35 cellular contexts compared by ENCODE assay signal in genomic region chr17:49918591-49918990, GRCh38. TPM values are rescaled to one million over a fixed set of nuclear protein-coding genes. Genes with fewer than 3 reads are reported as not detected.
"Had no signal": no experiment of that assay in that cellular context is flagged by ENCODE, and none has a peak within 500 bp of the region (broad histone marks: within the 10 kb centered on the region; RNA-seq: fewer than 3 reads in every experiment).

No MANE protein-coding gene starts in this region.

- DNase-seq: activated B cell treated with CpG ODN at 0.5 μM for 24 hours; activated CD4-positive, alpha-beta memory T cell treated with anti-CD3 and anti-CD28 coated beads for 36 hours; activated CD4-positive, alpha-beta T cell treated with anti-CD3 and anti-CD28 coated beads for 4 hours; activated CD4-positive, alpha-beta T cell treated with anti-CD3 and anti-CD28 coated beads, Interleukin-2, amount 10 ng/mL, durations not matched to agents 24 days and 14 days; activated CD4-positive, alpha-beta T cell treated with anti-CD3 and anti-CD28 coated beads, Interleukin-2, amount 50 U/mL, for 1 hour; activated CD4-positive, alpha-beta T cell treated with anti-CD3 and anti-CD28 coated beads, Interleukin-2, amount 50 U/mL, for 4 hours; activated CD4-positive, CD25-positive, alpha-beta regulatory T cell treated with anti-CD3 and anti-CD28 coated beads, Interleukin-2, amount 50 U/mL, for 72 hours; activated CD8-positive, alpha-beta memory T cell treated with anti-CD3 and anti-CD28 coated beads, Interleukin-2, amount 50 U/mL, for 4 hours; activated CD8-positive, alpha-beta T cell treated with anti-CD3 and anti-CD28 coated beads for 36 hours; activated effector memory CD4-positive, alpha-beta T cell treated with anti-CD3 and anti-CD28 coated beads, Interleukin-2, amount 50 U/mL, for 16 hours; activated gamma-delta T cell treated with Interleukin-2 at 50 U/mL for 16 hours; activated naive CD4-positive, alpha-beta T cell; activated naive CD4-positive, alpha-beta T cell treated with anti-CD3 and anti-CD28 coated beads for 36 hours; activated naive CD4-positive, alpha-beta T cell treated with anti-CD3 and anti-CD28 coated beads, Interleukin-2, amount 50 U/mL, for 16 hours; activated naive CD8-positive, alpha-beta T cell treated with anti-CD3 and anti-CD28 coated beads for 36 hours; activated T-cell treated with anti-CD3 and anti-CD28 coated beads for 4 hours; activated T-cell treated with anti-CD3 and anti-CD28 coated beads, Interleukin-2, amount 50 U/mL, for 1 hour; activated T-cell treated with anti-CD3 and anti-CD28 coated beads, Interleukin-2, amount 50 U/mL, for 4 hours; activated T-cell treated with anti-CD3 and anti-CD28 coated beads, Interleukin-2, amount 50 U/mL, for 72 hours; adrenal gland; amniotic stem cell; aorta; body of pancreas; brain microvascular endothelial cell; central memory CD4-positive, alpha-beta T cell; T-helper 2 cell; T-helper 9 cell had no signal

- H3K36me3 ChIP-seq: adrenal gland, brain microvascular endothelial cell, breast epithelium had no signal

- H3K9me3 ChIP-seq: adrenal gland, body of pancreas, breast epithelium had no signal

- ATAC-seq: activated CD8-positive, alpha-beta T cell treated with anti-CD3 and anti-CD28 coated beads for 36 hours; activated naive CD4-positive, alpha-beta T cell treated with anti-CD3 and anti-CD28 coated beads, Interleukin-2, amount 50 U/mL, for 72 hours; activated T-cell treated with anti-CD3 and anti-CD28 coated beads, Interleukin-2, amount 50 U/mL, for 4 hours; activated T-cell treated with anti-CD3 and anti-CD28 coated beads, Interleukin-2, amount 50 U/mL, for 72 hours; activated T-helper 17 cell treated with anti-CD3 and anti-CD28 coated beads, Interleukin-2, amount 50 U/mL, for 72 hours; body of pancreas had no signal

- H3K4me3 ChIP-seq: adrenal gland, body of pancreas, breast epithelium had no signal

- H3K27ac ChIP-seq: adrenal gland, body of pancreas, brain microvascular endothelial cell, breast epithelium, VCaP had no signal

- H3K4me1 ChIP-seq: adrenal gland, body of pancreas, breast epithelium had no signal

- FAIRE-seq: astrocyte, TTC549 had no signal

- H3K27me3 ChIP-seq: adrenal gland, body of pancreas, breast epithelium had no signal

RNA-seq across cellular contexts. Expression of gene DLX4, which starts 50.4 kb away (rescaled TPM):
- total RNA-seq: activated T-helper 1 cell treated with anti-CD3 and anti-CD28 coated beads, Interleukin-12 subunit alpha, Interleukin-12 subunit beta, Interleukin-2, Interleukin-4 antibody, amounts not matched to agents 30 ng/mL and 10 ng/mL and 1 ng/mL, durations not matched to agents 14 hours and 24 hours and 36 hours; astrocyte; body of pancreas; cerebellum had no signal
